15 cellular contexts compared by ENCODE assay signal in the genomic region with DNA sequence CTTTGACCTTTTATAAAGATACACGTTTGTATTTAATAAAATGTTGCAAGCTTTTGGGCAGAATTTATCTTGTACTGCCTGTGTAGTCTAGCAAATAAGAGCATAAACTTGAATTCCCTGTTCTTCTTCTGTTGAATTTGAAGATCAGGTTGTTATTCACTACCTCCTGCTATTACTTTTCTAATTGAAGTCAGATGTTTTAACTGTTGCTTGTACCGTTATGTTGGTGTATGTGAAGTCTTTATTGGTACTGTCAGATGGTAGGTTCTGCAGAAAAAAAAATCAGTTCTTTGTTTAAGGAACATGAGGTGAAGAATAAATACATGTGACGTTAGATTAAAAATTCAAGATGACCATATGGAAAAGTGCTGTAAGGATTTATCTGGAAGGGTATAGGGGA.
A peak's percentile ranks its signal among the peaks of the same experiment; 100 is the strongest.
DNase-seq lines count a peak whose midpoint lies in the region; ATAC-seq and TF ChIP-seq lines count a peak whose summit lies in the region.
"Had no signal": no experiment of that assay in that cellular context is flagged by ENCODE, and none has a peak within 500 bp of the region (broad histone marks: within the 10 kb centered on the region; RNA-seq: fewer than 3 reads in every experiment).

No MANE protein-coding gene starts in this region.

- H3K27me3 Mint-ChIP-seq in CD8-positive, alpha-beta memory T cell, result no peaks in the 10 kb centered on the region
- no peaks in the 10 kb centered on the region for H3K27me3 Mint-ChIP-seq in naive thymus-derived CD4-positive, alpha-beta T cell
- H3K27me3 Mint-ChIP-seq: activated naive CD8-positive, alpha-beta T cell treated with anti-CD3 and anti-CD28 coated beads, Interleukin-2, amount 50 U/mL, for 24 hours; stimulated activated naive CD8-positive, alpha-beta T cell treated with anti-CD3 and anti-CD28 coated beads, Interleukin-15, Interleukin-2, amounts not matched to agents 100 ng/mL and 50 ng/mL, for 24 hours had no signal

- no peak for TF ChIP-seq CTCF in coronary artery (IDR thresholded peaks at IDR 0.05)

- H3K9me3 ChIP-seq in CD8-positive, alpha-beta memory T cell (ENCODE audit: low read length), result no peaks in the 10 kb centered on the region
- no peaks in the 10 kb centered on the region for H3K9me3 ChIP-seq in KOPT-K1 (ENCODE audit: insufficient read depth, low read length, poor library complexity, severe bottlenecking)
- no peaks in the 10 kb centered on the region for H3K9me3 ChIP-seq in naive thymus-derived CD4-positive, alpha-beta T cell (ENCODE audit: control insufficient read depth in 2 of 3, low read length in 3 of 3)
- H3K9me3 ChIP-seq: uterus had no signal

- no peak for ATAC-seq in naive thymus-derived CD4-positive, alpha-beta T cell
- ATAC-seq in HG02759 (IDR thresholded peaks at IDR 0.05; ENCODE audit: unreplicated experiment) (no peak), HG03354 (IDR thresholded peaks at IDR 0.05; ENCODE audit: poor library complexity, severe bottlenecking, unreplicated experiment) (no peak)

- H3K4me1 ChIP-seq in CD8-positive, alpha-beta memory T cell (ENCODE audit: insufficient read depth, low read length), result peaks cover 60% of the 10 kb centered on the region
- H3K4me1 ChIP-seq in naive thymus-derived CD4-positive, alpha-beta T cell (ENCODE audit: control insufficient read depth in 2 of 2, insufficient read depth in 2 of 2, low read length in 2 of 2), result peaks cover 22 to 43% of the 10 kb centered on the region in 2 donors

- no peak for DNase-seq in CD8-positive, alpha-beta memory T cell
- no peak for DNase-seq in coronary artery (ENCODE audit: low spot score)
- DNase-seq in naive thymus-derived CD4-positive, alpha-beta T cell, result no peak
- no peak for DNase-seq in head of caudate nucleus
- DNase-seq in epidermal melanocyte (ENCODE audit: insufficient read length, low spot score), result no peak
- DNase-seq: activated CD8-positive, alpha-beta memory T cell treated with anti-CD3 and anti-CD28 coated beads for 24 hours; KG1; T-helper 9 cell had no signal

- no peaks in the 10 kb centered on the region for H3K9me3 Mint-ChIP-seq in CD8-positive, alpha-beta memory T cell
- H3K9me3 Mint-ChIP-seq in naive thymus-derived CD4-positive, alpha-beta T cell, result no peaks in the 10 kb centered on the region
- H3K9me3 Mint-ChIP-seq: activated naive CD8-positive, alpha-beta T cell treated with anti-CD3 and anti-CD28 coated beads, Interleukin-2, amount 50 U/mL, for 24 hours; stimulated activated naive CD8-positive, alpha-beta T cell treated with anti-CD3 and anti-CD28 coated beads, Interleukin-15, Interleukin-2, amounts not matched to agents 100 ng/mL and 50 ng/mL, for 24 hours had no signal

- POLR2A ChIA-PET in CD8-positive, alpha-beta memory T cell (lab: Charles Lee), result no interaction called here
- POLR2A ChIA-PET in naive thymus-derived CD4-positive, alpha-beta T cell (lab: Charles Lee), result interaction anchor here (0.6 kb wide), 1 partner anchor 19 kb away, joined by 3 read pairs; no protein-coding TSS in a partner anchor

- peak overlapping the region; percentile 2 for H3K4me3 ChIP-seq in CD8-positive, alpha-beta memory T cell (ENCODE audit: low read length)
- peak overlapping the region; percentile 33 for H3K4me3 ChIP-seq in coronary artery
- no peak overlapping the region for H3K4me3 ChIP-seq in naive thymus-derived CD4-positive, alpha-beta T cell (ENCODE audit: low read length)
- H3K4me3 ChIP-seq: uterus had no signal

- CTCF ChIA-PET in CD8-positive, alpha-beta memory T cell (lab: Charles Lee), result no interaction called here
- CTCF ChIA-PET in naive thymus-derived CD4-positive, alpha-beta T cell (lab: Charles Lee), result no interaction called here

- H3K4me3 Mint-ChIP-seq in CD8-positive, alpha-beta memory T cell, result no peak overlapping the region
- no peak overlapping the region for H3K4me3 Mint-ChIP-seq in naive thymus-derived CD4-positive, alpha-beta T cell
- H3K4me3 Mint-ChIP-seq: activated naive CD8-positive, alpha-beta T cell treated with anti-CD3 and anti-CD28 coated beads, Interleukin-2, amount 50 U/mL, for 24 hours; nephron progenitor cell; stimulated activated naive CD8-positive, alpha-beta T cell treated with anti-CD3 and anti-CD28 coated beads, Interleukin-15, Interleukin-2, amounts not matched to agents 100 ng/mL and 50 ng/mL, for 24 hours had no signal

- H3K27me3 ChIP-seq in CD8-positive, alpha-beta memory T cell (ENCODE audit: insufficient read depth, low read length, poor library complexity, severe bottlenecking), result no peaks in the 10 kb centered on the region
- no peaks in the 10 kb centered on the region for H3K27me3 ChIP-seq in naive thymus-derived CD4-positive, alpha-beta T cell (ENCODE audit: control insufficient read depth in 2 of 2, insufficient read depth in 2 of 2, low read length in 2 of 2)
- H3K27me3 ChIP-seq: uterus had no signal

- intact Hi-C loops in naive thymus-derived CD4-positive, alpha-beta T cell (cut with micrococcal nuclease), result loop anchor here (1.0 to 2.0 kb wide), 7 partner anchors 11 to 168 kb away; a partner anchor contains a TSS
- intact Hi-C loops in head of caudate nucleus (cut with DNase I), result loop anchor here (10.0 kb wide), 1 partner anchor 171 kb away; a partner anchor contains a TSS

- no peaks in the 10 kb centered on the region for H3K36me3 ChIP-seq in CD8-positive, alpha-beta memory T cell (ENCODE audit: insufficient read depth, low read length)
- peaks cover 6% of the 10 kb centered on the region for H3K36me3 ChIP-seq in KOPT-K1 (ENCODE audit: insufficient read depth, low read length)
- H3K36me3 ChIP-seq in naive thymus-derived CD4-positive, alpha-beta T cell (ENCODE audit: control insufficient read depth in 2 of 3, insufficient read depth in 3 of 3, low read length in 3 of 3), result no peaks in the 10 kb centered on the region
- H3K36me3 ChIP-seq: uterus had no signal

- H3K36me3 Mint-ChIP-seq in CD8-positive, alpha-beta memory T cell, result peaks cover 0 to 13% (median 1%) of the 10 kb centered on the region in 3 donors
- peaks cover 0 to 5% (median 0%) of the 10 kb centered on the region in 5 donors for H3K36me3 Mint-ChIP-seq in naive thymus-derived CD4-positive, alpha-beta T cell

- H3K4me1 Mint-ChIP-seq in CD8-positive, alpha-beta memory T cell, result peaks cover 39 to 58% (median 39%) of the 10 kb centered on the region in 3 donors
- peaks cover 37 to 61% (median 40%) of the 10 kb centered on the region in 7 donors for H3K4me1 Mint-ChIP-seq in naive thymus-derived CD4-positive, alpha-beta T cell

- no peak overlapping the region for H3K27ac Mint-ChIP-seq in CD8-positive, alpha-beta memory T cell
- no peak overlapping the region for H3K27ac Mint-ChIP-seq in naive thymus-derived CD4-positive, alpha-beta T cell
- H3K27ac Mint-ChIP-seq: activated naive CD8-positive, alpha-beta T cell treated with anti-CD3 and anti-CD28 coated beads, Interleukin-2, amount 50 U/mL, for 24 hours; nephron progenitor cell; stimulated activated naive CD8-positive, alpha-beta T cell treated with anti-CD3 and anti-CD28 coated beads, Interleukin-15, Interleukin-2, amounts not matched to agents 100 ng/mL and 50 ng/mL, for 24 hours had no signal

- no peak overlapping the region for H3K27ac ChIP-seq in CD8-positive, alpha-beta memory T cell (ENCODE audit: low read depth, low read length)
- H3K27ac ChIP-seq in KOPT-K1 (ENCODE audit: low read depth, low read length, poor library complexity, severe bottlenecking) (peak overlapping the region; percentile 8), coronary artery (no peak overlapping the region)
- peak overlapping the region; percentile 4 for H3K27ac ChIP-seq in naive thymus-derived CD4-positive, alpha-beta T cell (ENCODE audit: low read depth, low read length)

Comparison
In these comparisons a context has a peak if more than half of its experiments do, and no peak if none do; other contexts are left out.
1. H3K27ac ChIP-seq: peak in KOPT-K1 (single experiment) and naive thymus-derived CD4-positive, alpha-beta T cell (single experiment); none in CD8-positive, alpha-beta memory T cell (single experiment) and coronary artery (0 of 2).